ENCODE assay signal across 8 cellular contexts in genomic region chr3:195989921-195990840, GRCh38.
DNase-seq lines count a peak whose midpoint lies in the region; ATAC-seq and TF ChIP-seq lines count a peak whose summit lies in the region.
"Not testable (repeated sequence)": the region's sequence is repeated elsewhere in the genome, so short reads cannot be mapped to it uniquely, and the experiment has no call there.

No MANE protein-coding gene starts in this region.

- not testable (repeated sequence) for H3K4me1 ChIP-seq in ES-I3 (ENCODE audit: insufficient read depth, low read length); parathyroid adenoma

- not testable (repeated sequence) for H3K27me3 ChIP-seq in HL-60 (ENCODE audit: insufficient read depth, poor library complexity, severe bottlenecking); brain microvascular endothelial cell (replicated peaks); parathyroid adenoma (ENCODE audit: control insufficient read depth, insufficient read depth, low read length)

- not testable (repeated sequence) for H3K9me3 Mint-ChIP-seq in stimulated activated naive CD8-positive, alpha-beta T cell treated with anti-CD3 and anti-CD28 coated beads, Interleukin-15, amount 100 ng/mL, for 72 hours

- H2AFZ ChIP-seq in parathyroid adenoma = peak overlapping the region; percentile 77

- peak overlapping the region; percentile 66 for H3K4me3 ChIP-seq in HL-60 (replicated peaks; ENCODE audit: insufficient read depth, low read length)
- peak overlapping the region; percentile 61 for H3K4me3 ChIP-seq in brain microvascular endothelial cell (ENCODE audit: low read depth, low read length)
- peak overlapping the region; percentile 72 for H3K4me3 ChIP-seq in parathyroid adenoma (ENCODE audit: low read depth, low read length)

- H3K36me3 ChIP-seq in ES-I3 (ENCODE audit: insufficient read depth, low read length); brain microvascular endothelial cell (replicated peaks); parathyroid adenoma (ENCODE audit: control insufficient read depth, insufficient read depth, low read length): not testable (repeated sequence)

- peak overlapping the region; percentile 84 for H3K9ac ChIP-seq in ES-I3 (ENCODE audit: low read depth, low read length)
- H3K9ac ChIP-seq in parathyroid adenoma = peak overlapping the region; percentile 70

- not testable (repeated sequence) for H3K79me2 ChIP-seq in parathyroid adenoma

- H3K4me2 ChIP-seq in parathyroid adenoma (ENCODE audit: low read length) = peak overlapping the region; percentile 72

- DNase-seq in HL-60 (ENCODE audit: low read depth in 1 of 2, low spot score in 1 of 2) (peak; percentile 56 to 89), brain microvascular endothelial cell (peak; percentile 72), hepatic stellate cell (ENCODE audit: low spot score) (peak; percentile 16)
- peak; percentile 95 to 98 for DNase-seq in stimulated activated naive CD8-positive, alpha-beta T cell treated with anti-CD3 and anti-CD28 coated beads, Interleukin-15, amount 100 ng/mL, for 72 hours

- not testable (repeated sequence) for H3K9me3 ChIP-seq in ES-I3 (ENCODE audit: control insufficient read depth, insufficient read depth, low read length); parathyroid adenoma (ENCODE audit: control insufficient read depth, low read length)

- not testable (repeated sequence) for H3K27me3 Mint-ChIP-seq in stimulated activated naive CD8-positive, alpha-beta T cell treated with anti-CD3 and anti-CD28 coated beads, Interleukin-15, amount 100 ng/mL, for 72 hours

- peak overlapping the region; percentile 72 to 80 for H3K27ac Mint-ChIP-seq in stimulated activated naive CD8-positive, alpha-beta T cell treated with anti-CD3 and anti-CD28 coated beads, Interleukin-15, amount 100 ng/mL, for 72 hours

- H3K4me1 Mint-ChIP-seq in stimulated activated naive CD8-positive, alpha-beta T cell treated with anti-CD3 and anti-CD28 coated beads, Interleukin-15, amount 100 ng/mL, for 72 hours = not testable (repeated sequence)

- peak; percentile 73 for ATAC-seq in GM21717 (IDR thresholded peaks at IDR 0.05; ENCODE audit: unreplicated experiment)
- peak; percentile 82 to 87 for ATAC-seq in activated CD4-positive, CD25-positive, alpha-beta regulatory T cell treated with anti-CD3 and anti-CD28 coated beads, Interleukin-2, amount 50 U/mL, for 24 hours
- ATAC-seq in stimulated activated naive CD8-positive, alpha-beta T cell treated with anti-CD3 and anti-CD28 coated beads, Interleukin-15, amount 100 ng/mL, for 72 hours = peak; percentile 93

- in situ Hi-C loops in brain microvascular endothelial cell (cut with HindIII; ENCODE audit: low pct_ligation_motif_present, low sequenced_read_pairs) = not testable (repeated sequence)

- peak overlapping the region; percentile 37; the same call in 1 of the 2 replicates for H3K27ac ChIP-seq in HL-60 (replicated peaks)
- not testable (repeated sequence) for H3K27ac ChIP-seq in brain microvascular endothelial cell
- peak overlapping the region; percentile 70 for H3K27ac ChIP-seq in parathyroid adenoma

- not testable (repeated sequence) for TF ChIP-seq CTCF in HL-60 (IDR thresholded peaks at IDR 0.05; ENCODE audit: insufficient read depth, low read length); brain microvascular endothelial cell (IDR thresholded peaks at IDR 0.05; ENCODE audit: low read depth, low read length, missing control alignments)
- TF ChIP-seq CTCF in parathyroid adenoma (IDR thresholded peaks at IDR 0.05) = peak; percentile 15

- H3K4me3 Mint-ChIP-seq in stimulated activated naive CD8-positive, alpha-beta T cell treated with anti-CD3 and anti-CD28 coated beads, Interleukin-15, amount 100 ng/mL, for 72 hours = peak overlapping the region; percentile 69 to 74

Comparison
In these comparisons a context has a peak if more than half of its experiments do, and no peak if none do; other contexts are left out.
1. DNase-seq: peak in every context shown above with its lines; median percentile 96 in stimulated activated naive CD8-positive, alpha-beta T cell treated with anti-CD3 and anti-CD28 coated beads, Interleukin-15, amount 100 ng/mL, for 72 hours; 72 in HL-60; 72 in brain microvascular endothelial cell; 16 in hepatic stellate cell.